In the genomic region with DNA sequence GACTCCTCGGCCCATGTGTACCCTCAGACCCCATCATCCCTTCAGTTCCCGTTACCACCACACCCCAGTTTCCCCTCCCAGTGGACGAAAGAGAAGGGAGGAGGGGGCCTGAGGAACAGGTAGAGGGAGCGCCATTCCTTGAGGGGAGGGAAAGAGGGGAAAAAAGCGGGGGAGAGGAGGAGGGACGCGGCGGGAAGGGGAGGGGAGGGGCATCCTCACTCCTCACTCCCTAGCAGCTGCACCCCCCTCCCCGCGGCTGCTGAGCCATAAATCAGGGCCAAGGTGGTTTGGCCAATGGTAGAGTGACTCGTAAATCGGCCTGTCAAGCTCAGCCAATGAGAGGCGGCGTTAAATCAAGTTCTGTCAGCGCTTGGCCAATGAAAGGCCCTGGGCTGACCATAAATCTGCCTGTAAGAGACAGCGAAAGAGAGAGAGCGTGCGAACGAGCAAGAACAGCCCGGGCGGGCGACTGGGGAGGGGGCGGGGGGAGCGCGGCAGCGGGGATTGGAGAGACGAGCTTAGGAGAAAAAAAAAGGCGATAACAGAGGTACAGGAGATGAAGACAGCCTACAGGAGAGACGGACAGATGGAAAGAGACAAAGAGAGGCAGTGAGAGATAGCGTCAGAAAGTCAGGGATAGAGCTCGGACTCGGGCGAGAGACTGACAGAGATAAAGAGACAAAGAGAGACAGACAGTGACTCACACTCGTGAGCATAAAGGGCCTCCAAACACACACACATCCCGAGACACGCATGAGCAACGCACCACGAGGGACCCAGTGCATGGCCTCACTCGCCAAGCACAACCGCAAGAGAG, we compare ENCODE assay signal across 8 cellular contexts. TPM values are rescaled to one million over a fixed set of nuclear protein-coding genes. Genes with fewer than 3 reads are reported as not detected.
DNase-seq lines count a peak whose midpoint lies in the region; ATAC-seq, FAIRE-seq and TF ChIP-seq lines count a peak whose summit lies in the region.

No MANE protein-coding gene starts in this region.

- H3K9ac ChIP-seq in SU-DHL-6 (ENCODE audit: low read length): peak overlapping the region; percentile 84

- DNase-seq in GM12891 (ENCODE audit: insufficient read length, low spot score) (peak; percentile 84), NCI-H1417 treated with DMSO at 0.1 percent for 48 hours (lab: John Stamatoyannopoulos, UW) (peak; percentile 98), left cardiac atrium (peak; percentile 97), posterior vena cava (ENCODE audit: low spot score) (peak; percentile 97), upper lobe of right lung (peak; percentile 95)

- FAIRE-seq in GM12891 (lab: Jason Lieb, UNC): peak; percentile 98

- peak overlapping the region; percentile 97 for H3K4me2 ChIP-seq in SU-DHL-6 (ENCODE audit: low read depth, low read length, poor library complexity, severe bottlenecking)

- peak overlapping the region; percentile 82 for H2AFZ ChIP-seq in SU-DHL-6 (ENCODE audit: low read depth, low read length, severe bottlenecking)

- ATAC-seq in HG02798 (IDR thresholded peaks at IDR 0.05; ENCODE audit: poor library complexity, unreplicated experiment) (peak; percentile 99), left cardiac atrium (peak; percentile 96 to 97), upper lobe of right lung (peak; percentile 95)

- intact Hi-C loops in left cardiac atrium (cut with DNase I) (no loop called here), posterior vena cava (cut with DNase I) (loop anchor here in 1 of 2 donors (10.0 kb wide), 2 partner anchors 114 to 354 kb away; a partner anchor contains a TSS), upper lobe of right lung (cut with DNase I) (no loop called here)

- H3K4me3 ChIP-seq in SU-DHL-6 (ENCODE audit: insufficient read depth, low read length, poor library complexity, severe bottlenecking): peak overlapping the region; percentile 77
- peak overlapping the region; percentile 71 for H3K4me3 ChIP-seq in upper lobe of right lung

- H3K36me3 ChIP-seq in SU-DHL-6 (ENCODE audit: low read length) (no peaks in the 10 kb centered on the region), upper lobe of right lung (no peaks in the 10 kb centered on the region)

- WGBS in adipose tissue, 3 donors: 0 to 2% (median 1%) methylated on average over 40 of the region's 40 CpGs

- H3K27ac ChIP-seq in SU-DHL-6 (ENCODE audit: low read depth, low read length): peak overlapping the region; percentile 69
- peak overlapping the region; percentile 13 for H3K27ac ChIP-seq in adipose tissue (ENCODE audit: low read depth, low read length)
- H3K27ac ChIP-seq in upper lobe of right lung: peak overlapping the region; percentile 89

- H3K4me1 ChIP-seq in upper lobe of right lung: peaks cover 19% of the 10 kb centered on the region

- no peaks in the 10 kb centered on the region for H4K20me1 ChIP-seq in SU-DHL-6 (ENCODE audit: low read depth, low read length)

- H3K9me3 ChIP-seq in SU-DHL-6 (ENCODE audit: insufficient read depth, low read length): no peaks in the 10 kb centered on the region
- no peaks in the 10 kb centered on the region for H3K9me3 ChIP-seq in upper lobe of right lung

- H3K9me2 ChIP-seq in SU-DHL-6 (replicated peaks; ENCODE audit: insufficient read depth, low read length): no peaks in the 10 kb centered on the region

- 0 out of 2 replicates have a peak, but pooled peaks have one; percentile 36 for TF ChIP-seq POLR2A in GM12891 (IDR thresholded peaks at IDR 0.05; ENCODE audit: low read depth, low read length)

- H3K27me3 ChIP-seq in SU-DHL-6 (ENCODE audit: low read length): no peaks in the 10 kb centered on the region
- H3K27me3 ChIP-seq in upper lobe of right lung: no peaks in the 10 kb centered on the region

- H3K79me2 ChIP-seq in SU-DHL-6 (ENCODE audit: insufficient read depth, low read length): no peaks in the 10 kb centered on the region

- TF ChIP-seq CTCF in SU-DHL-6 (IDR thresholded peaks at IDR 0.05; ENCODE audit: insufficient read depth, low read length, poor library complexity, severe bottlenecking) (no peak), upper lobe of right lung (IDR thresholded peaks at IDR 0.05) (no peak)

- H3F3A ChIP-seq in SU-DHL-6 (ENCODE audit: insufficient read depth): peaks cover 14% of the 10 kb centered on the region

TF ChIP-seq in GM12891, 5 proteins besides CTCF, POLR2A, EP300 and RAD21:
- TF ChIP-seq TAF1 (IDR thresholded peaks at IDR 0.05; ENCODE audit: low read depth, low read length) (no peak), POU2F2 (IDR thresholded peaks at IDR 0.05; ENCODE audit: low read depth, low read length) (no peak), POLR2AphosphoS5 (IDR thresholded peaks at IDR 0.05; ENCODE audit: low read depth, low read length) (no peak), PAX5 (IDR thresholded peaks at IDR 0.05; ENCODE audit: insufficient read depth, low read length, severe bottlenecking) (no peak), SPI1 (IDR thresholded peaks at IDR 0.05; ENCODE audit: low read depth, low read length) (no peak)
TF ChIP-seq in GM12891: peak in this region for 0.

RNA-seq across cellular contexts. Expression of a gene that starts 5.1 kb away (rescaled TPM):
- polyA plus RNA-seq in GM12891 (2012; ENCODE audit: low read depth, missing spikeins): 2.9 TPM
- polyA plus RNA-seq in adipose tissue: 1 to 10 TPM in 2 of 3 donors, under 1 TPM in 1; 0.24 to 3.5 (median 1.0) TPM
- total RNA-seq in left cardiac atrium (under 1 TPM; 0.29 to 0.55 TPM), posterior vena cava (1 to 10 TPM; 1.6 to 2.5 TPM), upper lobe of right lung (0.96 TPM)

RNA-seq across cellular contexts. Expression of a gene that starts 25.4 kb away (rescaled TPM):
- polyA plus RNA-seq in GM12891 (2012; ENCODE audit: low read depth, missing spikeins): 7.9 TPM
- 10 to 100 TPM in 2 of 3 donors, 1 to 10 TPM in 1; 2.3 to 23.8 (median 19.0) TPM for polyA plus RNA-seq in adipose tissue
- total RNA-seq in left cardiac atrium: 10 to 100 TPM; 20.4 to 24.2 TPM
- total RNA-seq in posterior vena cava: 10 to 100 TPM; 19.3 to 23.2 TPM
- total RNA-seq in upper lobe of right lung: 26.6 TPM

RNA-seq across cellular contexts. Expression of a gene that starts 34.2 kb away (rescaled TPM):
- polyA plus RNA-seq in GM12891 (2012; ENCODE audit: low read depth, missing spikeins): 175 TPM
- 100 to 1,000 TPM in 2 of 3 donors, 10 to 100 TPM in 1; 77.5 to 102 (median 100) TPM for polyA plus RNA-seq in adipose tissue
- total RNA-seq in left cardiac atrium (100 to 1,000 TPM; 118 to 131 TPM), posterior vena cava (10 to 100 TPM; 80.2 to 80.6 TPM), upper lobe of right lung (125 TPM)

RNA-seq across cellular contexts. Expression of a gene that starts 58.3 kb away (rescaled TPM):
- polyA plus RNA-seq in GM12891 (2012; ENCODE audit: low read depth, missing spikeins): not detected
- polyA plus RNA-seq in adipose tissue: 10 to 100 TPM in 1 of 3 donors, 1 to 10 TPM in 1, under 1 TPM in 1; 0.28 to 10.6 (median 5.3) TPM
- total RNA-seq in left cardiac atrium (1 to 10 TPM; 1.0 to 1.6 TPM), posterior vena cava (1 to 10 TPM; 1.6 to 3.5 TPM), upper lobe of right lung (7.5 TPM)

RNA-seq across cellular contexts. Expression of a gene that starts 59.9 kb away (rescaled TPM):
- 8.4 TPM for polyA plus RNA-seq in GM12891 (2012; ENCODE audit: low read depth, missing spikeins)
- 10 to 100 TPM; 17.6 to 79.0 (median 61.3) TPM for polyA plus RNA-seq in adipose tissue
- total RNA-seq in left cardiac atrium (100 to 1,000 TPM in 1 of 2 donors, 10 to 100 TPM in 1; 45.7 to 133 TPM), posterior vena cava (1,000 to 10,000 TPM in 1 of 2 donors, 100 to 1,000 TPM in 1; 833 to 1,151 TPM), upper lobe of right lung (102 TPM)

Comparison
In these comparisons a context has a peak if more than half of its experiments do, and no peak if none do; other contexts are left out.
1. Peak in every context shown above with its lines: DNase-seq, ATAC-seq, H3K4me3 ChIP-seq and H3K27ac ChIP-seq.
2. H3K27ac ChIP-seq: peak in every context shown above with its lines; median percentile 89 in upper lobe of right lung; 69 in SU-DHL-6; 13 in adipose tissue.